Comparison of ENCODE assay signal across 14 cellular contexts in genomic region chr11:58957922-58958321, GRCh38. TPM values are rescaled to one million over a fixed set of nuclear protein-coding genes. Genes with fewer than 3 reads are reported as not detected.
A peak's percentile ranks its signal among the peaks of the same experiment; 100 is the strongest.
DNase-seq lines count a peak whose midpoint lies in the region; ATAC-seq and TF ChIP-seq lines count a peak whose summit lies in the region.
"Had no signal": no experiment of that assay in that cellular context is flagged by ENCODE, and none has a peak within 500 bp of the region (broad histone marks: within the 10 kb centered on the region; RNA-seq: fewer than 3 reads in every experiment).

No MANE protein-coding gene starts in this region.

- intact Hi-C loops in MCF 10A (cut with micrococcal nuclease) = no loop called here

- TF ChIP-seq CTCF in fibroblast of the aortic adventitia (IDR thresholded peaks at IDR 0.05; ENCODE audit: insufficient read depth, low read length) = no peak
- TF ChIP-seq CTCF in MCF 10A (IDR thresholded peaks at IDR 0.05; ENCODE audit: unreplicated experiment) = no peak

- H3K27ac Mint-ChIP-seq in MCF 10A (ENCODE audit: low read depth, unreplicated experiment) = no peak overlapping the region
- H3K27ac Mint-ChIP-seq: CD4-positive, alpha-beta memory T cell had no signal

- BruUV-seq in MCF 10A (replicated peaks; lab: Mats Ljungman, UMichigan) = no TSS peak

- H3K4me3 ChIP-seq in fibroblast of the aortic adventitia (ENCODE audit: low read depth, low read length) = no peak overlapping the region
- H3K4me3 ChIP-seq: A549, MG63, testis had no signal

- no peaks in the 10 kb centered on the region for H3K27me3 Mint-ChIP-seq in MCF 10A (ENCODE audit: insufficient read depth, unreplicated experiment)

- no peak overlapping the region for H3K4me3 Mint-ChIP-seq in MCF 10A (ENCODE audit: unreplicated experiment)

- CTCF ChIA-PET in MCF 10A (lab: Yijun Ruan, JAX) = interaction anchor here (0.5 to 1.6 kb wide), 2 partner anchors 200 to 385 kb away, joined by 3 to 6 read pairs; no protein-coding TSS in a partner anchor

- H3K36me3 Mint-ChIP-seq in MCF 10A (ENCODE audit: insufficient read depth, unreplicated experiment) = no peaks in the 10 kb centered on the region
- H3K36me3 Mint-ChIP-seq: CD4-positive, alpha-beta memory T cell had no signal

- POLR2A ChIA-PET in MCF 10A (lab: Yijun Ruan, JAX) = no interaction called here

- ATAC-seq in GM19351 (IDR thresholded peaks at IDR 0.05; ENCODE audit: unreplicated experiment) = peak; percentile 77
- peak; percentile 64 for ATAC-seq in HG03159 (IDR thresholded peaks at IDR 0.05; ENCODE audit: unreplicated experiment)
- no peak for ATAC-seq in GM21825 (IDR thresholded peaks at IDR 0.05; ENCODE audit: unreplicated experiment)
- no peak for ATAC-seq in GM19455 (IDR thresholded peaks at IDR 0.05; ENCODE audit: unreplicated experiment)

- peak; percentile 15 for DNase-seq in activated CD4-positive, alpha-beta T cell treated with anti-CD3 and anti-CD28 coated beads for 48 hours
- DNase-seq in activated CD4-positive, alpha-beta T cell treated with anti-CD3 and anti-CD28 coated beads, Interleukin-2, amount 50 U/mL, for 4 hours = no peak
- DNase-seq in fibroblast of the aortic adventitia (ENCODE audit: low read depth) (peak; percentile 4), MCF 10A (ENCODE audit: unreplicated experiment) (no peak)
- DNase-seq: MG63, NCI-H2081 treated with DMSO at 0.1 percent for 48 hours had no signal

- no peaks in the 10 kb centered on the region for H3K9me3 Mint-ChIP-seq in MCF 10A (ENCODE audit: unreplicated experiment)

- no peaks in the 10 kb centered on the region for H3K4me1 Mint-ChIP-seq in MCF 10A (ENCODE audit: insufficient read depth, unreplicated experiment)
- H3K4me1 Mint-ChIP-seq: CD4-positive, alpha-beta memory T cell had no signal

RNA-seq across cellular contexts. Expression of gene GLYATL1, which starts 18.6 kb away (rescaled TPM):
- total RNA-seq in fibroblast of the aortic adventitia (ENCODE audit: low replicate concordance) = 2.9 TPM in 1 of 2 replicates, not detected in the other
- not detected in 2 replicates for total RNA-seq in MCF 10A (2022)
- total RNA-seq: CD4-positive, alpha-beta memory T cell; T-helper 1 cell treated with Interleukin-12 subunit alpha and Interleukin-12 subunit beta and Interleukin-4 antibody, amounts not matched to agents 30 ng/mL and 1 ng/mL, for 36 hours had no signal

Comparison
In these comparisons a context has a peak if more than half of its experiments do, and no peak if none do; other contexts are left out.
1. DNase-seq: peak in activated CD4-positive, alpha-beta T cell treated with anti-CD3 and anti-CD28 coated beads for 48 hours (single experiment) and fibroblast of the aortic adventitia (single experiment); none in activated CD4-positive, alpha-beta T cell treated with anti-CD3 and anti-CD28 coated beads, Interleukin-2, amount 50 U/mL, for 4 hours (0 of 2) and MCF 10A (single experiment).
2. ATAC-seq: peak in GM19351 (single experiment) and HG03159 (single experiment); none in GM21825 (single experiment) and GM19455 (single experiment).